Comparison of ENCODE assay signal across 13 cellular contexts in genomic region chr4:129239088-129239487, GRCh38.
DNase-seq lines count a peak whose midpoint lies in the region; ATAC-seq and TF ChIP-seq lines count a peak whose summit lies in the region.
"Had no signal": no experiment of that assay in that cellular context is flagged by ENCODE, and none has a peak within 500 bp of the region (broad histone marks: within the 10 kb centered on the region; RNA-seq: fewer than 3 reads in every experiment).

No MANE protein-coding gene starts in this region.

- TF ChIP-seq CTCF in heart left ventricle (IDR thresholded peaks at IDR 0.05): no peak

- intact Hi-C loops in heart left ventricle (cut with DNase I): no loop called here

- H3K4me1 ChIP-seq in heart left ventricle (peaks cover 0 to 7% (median 0%) of the 10 kb centered on the region in 12 donors), neuronal stem cell (ENCODE audit: control insufficient read depth in 2 of 2, insufficient read depth in 1 of 2, low read depth in 1 of 2, low read length in 2 of 2) (no peaks in the 10 kb centered on the region)
- H3K4me1 ChIP-seq: uterus had no signal

- H3K23ac ChIP-seq in neuronal stem cell (ENCODE audit: low read depth, low read length, poor library complexity): no peak overlapping the region

- H3K14ac ChIP-seq in neuronal stem cell (ENCODE audit: low read length): no peak overlapping the region

- H2BK15ac ChIP-seq in neuronal stem cell (ENCODE audit: low read length): no peak overlapping the region

- in situ Hi-C loops in G401 (cut with HindIII; ENCODE audit: low sequenced_read_pairs): no loop called here

- H3K36me3 ChIP-seq in heart left ventricle (no peaks in the 10 kb centered on the region), neuronal stem cell (replicated peaks in 1 of 2; ENCODE audit: control insufficient read depth in 2 of 2, insufficient read depth in 2 of 2, low read length in 2 of 2) (no peaks in the 10 kb centered on the region)
- H3K36me3 ChIP-seq: uterus had no signal

- H2AK5ac ChIP-seq in neuronal stem cell (ENCODE audit: low read depth, low read length): no peak overlapping the region

- H3K27ac ChIP-seq in heart left ventricle (no peak overlapping the region), neuronal stem cell (replicated peaks; ENCODE audit: low read length) (no peak overlapping the region)
- H3K27ac ChIP-seq: uterus had no signal

- no peak overlapping the region for H3K4me2 ChIP-seq in neuronal stem cell (ENCODE audit: insufficient read depth, low read length, poor library complexity, severe bottlenecking)

- H2BK120ac ChIP-seq in neuronal stem cell (ENCODE audit: low read depth, low read length): no peak overlapping the region

- no peak overlapping the region for H4K91ac ChIP-seq in neuronal stem cell (ENCODE audit: low read depth, low read length, poor library complexity)

- no peaks in the 10 kb centered on the region for H3K9me3 ChIP-seq in heart left ventricle
- no peaks in the 10 kb centered on the region for H3K9me3 ChIP-seq in neuronal stem cell (replicated peaks in 1 of 2; ENCODE audit: control insufficient read depth in 2 of 2, insufficient read depth in 1 of 2, low read depth in 1 of 2, low read length in 2 of 2)
- H3K9me3 ChIP-seq: uterus had no signal

- DNase-seq in G401 (ENCODE audit: low spot score) (peak; percentile 15), astrocyte of the hippocampus (ENCODE audit: low read depth, low spot score) (peak; percentile 7), heart left ventricle (peak in 4 of 5 donors; percentile 23 to 48 (median 36)), neuronal stem cell (ENCODE audit: low spot score) (no peak), NCI-H1417 (lab: John Stamatoyannopoulos, UW) (no peak), cerebellar cortex (ENCODE audit: low spot score) (no peak), iPS-NIHi7 (ENCODE audit: extremely low spot score) (no peak)
- DNase-seq: activated CD4-positive, alpha-beta T cell treated with anti-CD3 and anti-CD28 coated beads for 48 hours; anterior cingulate cortex; NCI-H187 treated with DMSO at 0.1 percent for 48 hours; stimulated activated CD4-positive, alpha-beta T cell treated with anti-CD3 and anti-CD28 coated beads, Interleukin-2, amount 100 ng/mL, for 48 hours had no signal

- ATAC-seq in heart left ventricle: peak in 3 of 4 donors; percentile 50 to 82 (median 64)
- no peak for ATAC-seq in HG03521 (IDR thresholded peaks at IDR 0.05; ENCODE audit: unreplicated experiment)

- H4K8ac ChIP-seq in neuronal stem cell (ENCODE audit: low read depth, low read length): no peak overlapping the region

- H3K79me1 ChIP-seq in neuronal stem cell (ENCODE audit: low read depth, low read length): no peaks in the 10 kb centered on the region

- no peak overlapping the region for H3K9ac ChIP-seq in neuronal stem cell (ENCODE audit: low read depth, low read length, poor library complexity)

- no peak for TF ChIP-seq POLR2A in heart left ventricle (IDR thresholded peaks at IDR 0.05)

- peak overlapping the region; percentile 66 for H2AFZ ChIP-seq in neuronal stem cell (ENCODE audit: low read length)

- 13 to 35% (median 26%) methylated on average over 3 of the region's 3 CpGs for WGBS in heart left ventricle, 4 donors
- no CpG with 5 or more reads among the region's 3 CpGs for WGBS in neuronal stem cell (ENCODE audit: extremely low coverage in 2 of 2, insufficient read length in 2 of 2, insufficient replicate concordance in 1 of 2), 2 donors

- no peak overlapping the region for H3K4ac ChIP-seq in neuronal stem cell (ENCODE audit: low read length)

- H3K18ac ChIP-seq in neuronal stem cell (ENCODE audit: low read length): no peak overlapping the region

- H3K27me3 ChIP-seq in heart left ventricle (no peaks in the 10 kb centered on the region), neuronal stem cell (ENCODE audit: control insufficient read depth in 3 of 3, insufficient read depth in 3 of 3, low read depth in 1 of 3, low read length in 3 of 3) (no peaks in the 10 kb centered on the region)
- H3K27me3 ChIP-seq: uterus had no signal

- no peak overlapping the region for H2BK5ac ChIP-seq in neuronal stem cell (ENCODE audit: low read length)

- no peak overlapping the region for H2BK12ac ChIP-seq in neuronal stem cell (ENCODE audit: low read length)

- H3K4me3 ChIP-seq in heart left ventricle (no peak overlapping the region), neuronal stem cell (ENCODE audit: low read length in 2 of 2) (no peak overlapping the region)
- H3K4me3 ChIP-seq: uterus had no signal

Comparison
In these comparisons a context has a peak if more than half of its experiments do, and no peak if none do; other contexts are left out.
1. DNase-seq: peak in G401 (single experiment), astrocyte of the hippocampus (single experiment) and heart left ventricle (4 of 5); none in neuronal stem cell (single experiment), NCI-H1417 (0 of 3), cerebellar cortex (single experiment) and iPS-NIHi7 (single experiment).